In genomic region chr7:25801214-25801613, GRCh38 we compare ENCODE assay signal across 36 cellular contexts.
"Had no signal": no experiment of that assay in that cellular context is flagged by ENCODE, and none has a peak within 500 bp of the region (broad histone marks: within the 10 kb centered on the region; RNA-seq: fewer than 3 reads in every experiment).

No MANE protein-coding gene starts in this region.

- H3K27me3 Mint-ChIP-seq: activated CD4-positive, alpha-beta T cell treated with anti-CD3 and anti-CD28 coated beads, Interleukin-2, amount 10 ng/mL, durations not matched to agents 24 days and 14 days had no signal

- ATAC-seq: activated CD8-positive, alpha-beta T cell treated with anti-CD3 and anti-CD28 coated beads for 36 hours; activated naive CD8-positive, alpha-beta T cell treated with anti-CD3 and anti-CD28 coated beads, Interleukin-2, amount 50 U/mL, for 24 hours had no signal

- H3K4me1 Mint-ChIP-seq: activated B cell treated with CpG ODN at 0.5 μM for 24 hours; activated CD4-positive, alpha-beta T cell treated with anti-CD3 and anti-CD28 coated beads, Interleukin-2, amount 10 ng/mL, durations not matched to agents 24 days and 14 days; activated naive CD4-positive, alpha-beta T cell treated with anti-CD3 and anti-CD28 coated beads, Interleukin-2, amount 10 ng/mL, durations not matched to agents 7 days and 5 days; activated naive CD4-positive, alpha-beta T cell treated with anti-CD3 and anti-CD28 coated beads, Interleukin-2, amount 50 U/mL, for 24 hours; activated naive CD8-positive, alpha-beta T cell treated with anti-CD3 and anti-CD28 coated beads, Interleukin-2, amount 10 ng/mL, durations not matched to agents 7 days and 5 days; activated naive CD8-positive, alpha-beta T cell treated with anti-CD3 and anti-CD28 coated beads, Interleukin-2, amount 50 U/mL, for 24 hours; central memory CD8-positive, alpha-beta T cell had no signal

- H3K4me3 ChIP-seq: ascending aorta, cardiac muscle cell had no signal

- H3K27ac Mint-ChIP-seq: activated B cell treated with CpG ODN at 0.5 μM for 24 hours; activated CD4-positive, alpha-beta memory T cell treated with anti-CD3 and anti-CD28 coated beads for 36 hours; activated CD4-positive, alpha-beta T cell treated with anti-CD3 and anti-CD28 coated beads, Interleukin-2, amount 10 ng/mL, durations not matched to agents 24 days and 14 days; activated CD8-positive, alpha-beta T cell treated with anti-CD3 and anti-CD28 coated beads for 36 hours; activated naive CD4-positive, alpha-beta T cell treated with anti-CD3 and anti-CD28 coated beads, Interleukin-2, amount 10 ng/mL, durations not matched to agents 7 days and 5 days; activated naive CD4-positive, alpha-beta T cell treated with anti-CD3 and anti-CD28 coated beads, Interleukin-2, amount 50 U/mL, for 24 hours; activated naive CD8-positive, alpha-beta T cell; activated naive CD8-positive, alpha-beta T cell treated with anti-CD3 and anti-CD28 coated beads, Interleukin-2, amount 10 ng/mL, durations not matched to agents 7 days and 5 days; activated naive CD8-positive, alpha-beta T cell treated with anti-CD3 and anti-CD28 coated beads, Interleukin-2, amount 50 U/mL, for 24 hours; activated T-helper 2 cell treated with anti-CD3 and anti-CD28 coated beads, Interferon-gamma antibody, Interleukin-2, Interleukin-4, amounts not matched to agents 10 μg/mL and 5 μg/mL and 100 μg/mL, durations not matched to agents 14 hours and 24 hours and 36 hours; T-helper 1 cell treated with Interleukin-12 subunit alpha and Interleukin-12 subunit beta and Interleukin-4 antibody, amounts not matched to agents 30 μg/mL and 1 μg/mL, for 36 hours; T-helper 2 cell treated with Interferon-gamma antibody and Interleukin-4, amounts not matched to agents 5 μg/mL and 100 μg/mL, for 36 hours had no signal

- H3K4me3 Mint-ChIP-seq: activated B cell treated with CpG ODN at 0.5 μM for 24 hours; activated CD4-positive, alpha-beta memory T cell treated with anti-CD3 and anti-CD28 coated beads for 36 hours; activated CD4-positive, alpha-beta T cell treated with anti-CD3 and anti-CD28 coated beads, Interleukin-2, amount 10 ng/mL, durations not matched to agents 24 days and 14 days; activated CD8-positive, alpha-beta T cell treated with anti-CD3 and anti-CD28 coated beads for 36 hours; activated naive CD4-positive, alpha-beta T cell treated with anti-CD3 and anti-CD28 coated beads, Interleukin-2, amount 10 ng/mL, durations not matched to agents 7 days and 5 days; activated naive CD4-positive, alpha-beta T cell treated with anti-CD3 and anti-CD28 coated beads, Interleukin-2, amount 50 U/mL, for 24 hours; activated naive CD8-positive, alpha-beta T cell; activated naive CD8-positive, alpha-beta T cell treated with anti-CD3 and anti-CD28 coated beads, Interleukin-2, amount 10 ng/mL, durations not matched to agents 7 days and 5 days; activated naive CD8-positive, alpha-beta T cell treated with anti-CD3 and anti-CD28 coated beads, Interleukin-2, amount 50 U/mL, for 24 hours; activated T-cell treated with anti-CD3 and anti-CD28 coated beads, Interleukin-2, amount 50 U/mL, for 24 hours; brain; central memory CD8-positive, alpha-beta T cell; T-helper 1 cell treated with Interleukin-12 subunit alpha and Interleukin-12 subunit beta and Interleukin-4 antibody, amounts not matched to agents 30 μg/mL and 1 μg/mL, for 36 hours; T-helper 2 cell treated with Interferon-gamma antibody and Interleukin-4, amounts not matched to agents 5 μg/mL and 100 μg/mL, for 36 hours had no signal

- H3K9me3 ChIP-seq: ascending aorta had no signal

- FAIRE-seq: bronchial epithelial cell, TTC549 had no signal

- H3K9me3 Mint-ChIP-seq: activated B cell treated with CpG ODN at 0.5 μM for 24 hours; activated CD4-positive, alpha-beta memory T cell treated with anti-CD3 and anti-CD28 coated beads for 36 hours; activated CD4-positive, alpha-beta T cell treated with anti-CD3 and anti-CD28 coated beads, Interleukin-2, amount 10 ng/mL, durations not matched to agents 24 days and 14 days; activated CD8-positive, alpha-beta T cell treated with anti-CD3 and anti-CD28 coated beads for 36 hours; activated naive CD4-positive, alpha-beta T cell treated with anti-CD3 and anti-CD28 coated beads, Interleukin-2, amount 10 ng/mL, durations not matched to agents 7 days and 5 days; activated naive CD4-positive, alpha-beta T cell treated with anti-CD3 and anti-CD28 coated beads, Interleukin-2, amount 50 U/mL, for 24 hours; activated naive CD8-positive, alpha-beta T cell treated with anti-CD3 and anti-CD28 coated beads, Interleukin-2, amount 10 ng/mL, durations not matched to agents 7 days and 5 days; activated naive CD8-positive, alpha-beta T cell treated with anti-CD3 and anti-CD28 coated beads, Interleukin-2, amount 50 U/mL, for 24 hours; activated T-cell treated with anti-CD3 and anti-CD28 coated beads, Interleukin-2, amount 50 U/mL, for 24 hours; activated T-helper 2 cell treated with anti-CD3 and anti-CD28 coated beads, Interferon-gamma antibody, Interleukin-2, Interleukin-4, amounts not matched to agents 10 μg/mL and 5 μg/mL and 100 μg/mL, durations not matched to agents 14 hours and 24 hours and 36 hours; central memory CD8-positive, alpha-beta T cell; T-helper 1 cell treated with Interleukin-12 subunit alpha and Interleukin-12 subunit beta and Interleukin-4 antibody, amounts not matched to agents 30 μg/mL and 1 μg/mL, for 36 hours; T-helper 2 cell treated with Interferon-gamma antibody and Interleukin-4, amounts not matched to agents 5 μg/mL and 100 μg/mL, for 36 hours had no signal

- H3K36me3 ChIP-seq: ascending aorta, cardiac muscle cell had no signal

- H3K36me3 Mint-ChIP-seq: activated CD4-positive, alpha-beta memory T cell treated with anti-CD3 and anti-CD28 coated beads for 36 hours; activated naive CD4-positive, alpha-beta T cell treated with anti-CD3 and anti-CD28 coated beads, Interleukin-2, amount 10 ng/mL, durations not matched to agents 7 days and 5 days; activated naive CD4-positive, alpha-beta T cell treated with anti-CD3 and anti-CD28 coated beads, Interleukin-2, amount 50 U/mL, for 24 hours; activated naive CD8-positive, alpha-beta T cell; activated naive CD8-positive, alpha-beta T cell treated with anti-CD3 and anti-CD28 coated beads, Interleukin-2, amount 10 ng/mL, durations not matched to agents 7 days and 5 days; brain had no signal

- DNase-seq: activated B cell treated with CpG ODN at 0.5 μM for 24 hours; activated CD4-positive, alpha-beta memory T cell treated with anti-CD3 and anti-CD28 coated beads for 36 hours; activated CD4-positive, alpha-beta T cell treated with anti-CD3 and anti-CD28 coated beads for 4 hours; activated CD4-positive, alpha-beta T cell treated with anti-CD3 and anti-CD28 coated beads, Interleukin-2, amount 10 ng/mL, durations not matched to agents 24 days and 14 days; activated CD4-positive, alpha-beta T cell treated with anti-CD3 and anti-CD28 coated beads, Interleukin-2, amount 50 U/mL, for 1 hour; activated CD4-positive, alpha-beta T cell treated with anti-CD3 and anti-CD28 coated beads, Interleukin-2, amount 50 U/mL, for 4 hours; activated CD4-positive, CD25-positive, alpha-beta regulatory T cell treated with anti-CD3 and anti-CD28 coated beads, Interleukin-2, amount 50 U/mL, for 72 hours; activated CD8-positive, alpha-beta memory T cell treated with anti-CD3 and anti-CD28 coated beads, Interleukin-2, amount 50 U/mL, for 4 hours; activated CD8-positive, alpha-beta T cell treated with anti-CD3 and anti-CD28 coated beads for 36 hours; activated effector memory CD4-positive, alpha-beta T cell treated with Interleukin-2 at 50 U/mL for 16 hours; activated gamma-delta T cell; activated naive CD4-positive, alpha-beta T cell treated with anti-CD3 and anti-CD28 coated beads, Interleukin-2, amount 10 ng/mL, durations not matched to agents 7 days and 5 days; activated naive CD4-positive, alpha-beta T cell treated with Interleukin-2 at 50 U/mL for 16 hours; activated naive CD8-positive, alpha-beta T cell treated with anti-CD3 and anti-CD28 coated beads, Interleukin-2, amount 10 ng/mL, durations not matched to agents 7 days and 5 days; activated naive CD8-positive, alpha-beta T cell treated with anti-CD3 and anti-CD28 coated beads, Interleukin-2, amount 50 U/mL, for 24 hours; activated T-cell treated with anti-CD3 and anti-CD28 coated beads, Interleukin-2, amount 50 U/mL, for 24 hours; activated T-cell treated with anti-CD3 and anti-CD28 coated beads, Interleukin-2, amount 50 U/mL, for 48 hours; amygdala; anterior cingulate cortex; caudate nucleus; cerebellar nuclear complex; T-helper 1 cell; T-helper 2 cell; T-helper 9 cell had no signal

- H3K27ac ChIP-seq: cardiac muscle cell, VCaP had no signal

- H3K27me3 ChIP-seq: ascending aorta, cardiac muscle cell had no signal
